8 cellular contexts compared by ENCODE assay signal in the genomic region with DNA sequence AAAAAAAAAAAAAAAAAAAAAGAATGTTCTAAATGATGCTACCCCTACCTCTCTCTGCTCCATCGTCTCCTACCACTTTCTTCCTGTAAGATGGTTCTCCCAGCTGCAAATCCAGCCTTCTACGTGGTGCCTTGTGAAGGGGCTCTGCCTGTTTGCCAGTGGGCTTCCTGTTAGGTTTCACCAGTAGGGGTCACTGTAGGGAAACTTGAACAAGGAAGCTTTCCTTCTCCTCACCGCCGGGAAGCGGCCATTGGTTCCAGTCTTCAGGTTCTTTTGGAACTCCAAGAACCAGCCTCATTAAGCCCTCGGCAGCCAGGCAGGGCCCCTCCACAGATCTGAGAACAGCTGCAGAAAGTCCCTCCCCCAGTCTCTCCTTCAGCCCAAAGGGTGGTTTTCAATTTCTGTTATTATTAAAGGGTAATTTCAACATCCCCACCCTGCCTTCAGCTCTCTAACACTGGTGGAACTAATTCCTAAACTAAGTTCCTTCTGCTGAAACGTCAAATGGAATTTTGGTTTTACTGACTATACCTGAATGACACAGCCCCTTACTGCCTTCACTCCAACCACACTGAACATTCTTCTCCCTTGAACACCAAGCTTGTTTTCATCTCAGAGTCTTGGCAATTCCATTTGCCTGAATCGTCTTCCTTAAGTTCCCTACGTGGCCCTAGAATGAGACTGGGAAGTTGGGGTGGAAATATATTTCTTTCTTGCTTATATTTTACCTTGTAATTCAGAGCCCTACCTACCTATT. TPM values are rescaled to one million over a fixed set of nuclear protein-coding genes. Genes with fewer than 3 reads are reported as not detected.
DNase-seq lines count a peak whose midpoint lies in the region; ATAC-seq, FAIRE-seq and TF ChIP-seq lines count a peak whose summit lies in the region.

No MANE protein-coding gene starts in this region.

- H4K20me1 ChIP-seq in IMR-90 (ENCODE audit: insufficient read depth, low read length) (no peaks in the 10 kb centered on the region), astrocyte (ENCODE audit: insufficient read depth, low read length) (no peaks in the 10 kb centered on the region)

- no peak overlapping the region for H2AK5ac ChIP-seq in IMR-90 (ENCODE audit: low read depth, low read length)

- POLR2A ChIA-PET in IMR-90 (lab: Charles Lee; ENCODE audit: unreplicated experiment): no interaction called here
- POLR2A ChIA-PET in T-cell (lab: Charles Lee): no interaction called here

- peaks cover 30% of the 10 kb centered on the region for H3K36me3 ChIP-seq in IMR-90 (ENCODE audit: control insufficient read depth, insufficient read depth, low read length)
- peaks cover 14% of the 10 kb centered on the region for H3K36me3 ChIP-seq in astrocyte (ENCODE audit: insufficient read depth, low read length)

- peak overlapping the region; percentile 5 for H2BK5ac ChIP-seq in IMR-90 (ENCODE audit: low read depth, low read length, poor library complexity, severe bottlenecking)

- CTCF ChIA-PET in IMR-90 (lab: Yijun Ruan, JAX): interaction anchor here (0.6 to 1.4 kb wide), 4 partner anchors 11 to 677 kb away, joined by 3 to 4 read pairs (median 4); no protein-coding TSS in a partner anchor
- CTCF ChIA-PET in T-cell (lab: Charles Lee): interaction anchor here (0.7 to 1.1 kb wide), 4 partner anchors 11 to 738 kb away, joined by 3 to 4 read pairs (median 3); a partner anchor contains a TSS

- TF ChIP-seq POLR2A in IMR-90 (IDR thresholded peaks at IDR 0.05; ENCODE audit: low read depth, low read length): no peak

- H3K4ac ChIP-seq in IMR-90 (ENCODE audit: low read depth, low read length): no peak overlapping the region

- H3K14ac ChIP-seq in IMR-90 (replicated peaks; ENCODE audit: low read depth, low read length): no peak overlapping the region

- no peak overlapping the region for H3K56ac ChIP-seq in IMR-90 (ENCODE audit: extremely low read depth, insufficient read depth, low read length)

- H3K27ac ChIP-seq in IMR-90 (ENCODE audit: insufficient read depth, low read length) (no peak overlapping the region), astrocyte (ENCODE audit: low read depth, low read length) (no peak overlapping the region)

- no peak overlapping the region for H4K5ac ChIP-seq in IMR-90 (ENCODE audit: low read depth, low read length)

- no peak overlapping the region for H4K91ac ChIP-seq in IMR-90 (ENCODE audit: insufficient read depth, low read depth, low read length)

- TF ChIP-seq RAD21 in IMR-90 (IDR thresholded peaks at IDR 0.05; ENCODE audit: low read length): no peak

- dilution Hi-C loops in IMR-90 (cut with HindIII; ENCODE audit: low sequenced_read_pairs, unreplicated experiment): no loop called here

- H3K4me3 Mint-ChIP-seq in astrocyte (ENCODE audit: unreplicated experiment): no peak overlapping the region
- no peak overlapping the region for H3K4me3 Mint-ChIP-seq in mesothelial cell of epicardium
- H3K4me3 Mint-ChIP-seq in T-cell: no peak overlapping the region
- no peak overlapping the region for H3K4me3 Mint-ChIP-seq in T-helper 2 cell treated with Interferon-gamma antibody and Interleukin-4, amounts not matched to agents 5 μg/mL and 100 μg/mL, for 36 hours

- H3K79me2 ChIP-seq in astrocyte (ENCODE audit: insufficient read depth, low read length): no peaks in the 10 kb centered on the region

- no peaks in the 10 kb centered on the region for H3K9me1 ChIP-seq in IMR-90 (ENCODE audit: insufficient read depth, low read length)

- H3K9me3 Mint-ChIP-seq in astrocyte (ENCODE audit: unreplicated experiment) (peaks cover 1% of the 10 kb centered on the region), mesothelial cell of epicardium (peaks cover 4% of the 10 kb centered on the region), T-cell (no peaks in the 10 kb centered on the region)
- H3K9me3 Mint-ChIP-seq in T-helper 2 cell treated with Interferon-gamma antibody and Interleukin-4, amounts not matched to agents 5 μg/mL and 100 μg/mL, for 36 hours: no peaks in the 10 kb centered on the region

- FAIRE-seq in astrocyte (lab: Jason Lieb, UNC) (no peak), RCC 7860 (lab: Jason Lieb, UNC) (no peak)

- no peaks in the 10 kb centered on the region for H3K27me3 ChIP-seq in IMR-90 (ENCODE audit: control insufficient read depth, insufficient read depth, low read length)
- H3K27me3 ChIP-seq in astrocyte (ENCODE audit: insufficient read depth, low read length): no peaks in the 10 kb centered on the region

- H2AK9ac ChIP-seq in IMR-90 (replicated peaks; ENCODE audit: low read depth, low read length, poor library complexity): no peak overlapping the region

- DNase-seq in Daoy (ENCODE audit: low read depth) (peak; percentile 30), IMR-90 (peak; percentile 72), astrocyte (ENCODE audit: low read depth) (peak; percentile 51), mesothelial cell of epicardium (ENCODE audit: low spot score in 2 of 2, unreplicated experiment in 2 of 2) (no peak), RCC 7860 (ENCODE audit: low spot score) (no peak), mesenteric fat pad (ENCODE audit: low spot score) (no peak), T-cell (no peak)
- DNase-seq in T-helper 2 cell treated with Interferon-gamma antibody and Interleukin-4, amounts not matched to agents 5 μg/mL and 100 μg/mL, for 36 hours (ENCODE audit: low spot score): no peak

- in situ Hi-C loops in IMR-90 (cut with MboI; ENCODE audit: low sequenced_read_pairs): no loop called here

- ATAC-seq in IMR-90 (ENCODE audit: low read depth): peak; percentile 56
- ATAC-seq in T-cell (replicated peaks in 1 of 4): no peak

- H3K9ac ChIP-seq in IMR-90 (ENCODE audit: low read depth, low read length) (no peak overlapping the region), astrocyte (ENCODE audit: low read length) (no peak overlapping the region)

- no peak overlapping the region for H2BK20ac ChIP-seq in IMR-90 (ENCODE audit: low read depth, low read length)

- peaks cover 21% of the 10 kb centered on the region for H3K36me3 Mint-ChIP-seq in astrocyte (ENCODE audit: low read depth, unreplicated experiment)
- H3K36me3 Mint-ChIP-seq in mesothelial cell of epicardium: peaks cover 61% of the 10 kb centered on the region
- H3K36me3 Mint-ChIP-seq in T-cell: peaks cover 77% of the 10 kb centered on the region
- peaks cover 54% of the 10 kb centered on the region for H3K36me3 Mint-ChIP-seq in T-helper 2 cell treated with Interferon-gamma antibody and Interleukin-4, amounts not matched to agents 5 μg/mL and 100 μg/mL, for 36 hours (ENCODE audit: low read depth)

- H3K27me3 Mint-ChIP-seq in astrocyte (ENCODE audit: low read depth, unreplicated experiment) (no peaks in the 10 kb centered on the region), mesothelial cell of epicardium (ENCODE audit: low read depth) (no peaks in the 10 kb centered on the region), T-cell (no peaks in the 10 kb centered on the region)
- no peaks in the 10 kb centered on the region for H3K27me3 Mint-ChIP-seq in T-helper 2 cell treated with Interferon-gamma antibody and Interleukin-4, amounts not matched to agents 5 μg/mL and 100 μg/mL, for 36 hours (ENCODE audit: low read depth)

- TF ChIP-seq CTCF in IMR-90 (conservative IDR thresholded peaks at IDR 0.05; ENCODE audit: low read depth, low read length): peak; percentile 27; the same call in 1 of the 2 replicates
- TF ChIP-seq CTCF in astrocyte (IDR thresholded peaks at IDR 0.05; ENCODE audit: insufficient read depth, low read depth, low read length): peak; percentile 13
- TF ChIP-seq CTCF in mesothelial cell of epicardium (IDR thresholded peaks at IDR 0.05; ENCODE audit: unreplicated experiment): peak; percentile 31

- H3K4me2 ChIP-seq in IMR-90 (ENCODE audit: low read depth, low read length) (peak overlapping the region; percentile 12; the same call in 1 of the 2 replicates), astrocyte (ENCODE audit: low read length) (no peak overlapping the region)

- H3K4me1 ChIP-seq in IMR-90 (ENCODE audit: control insufficient read depth, insufficient read depth, low read length) (no peaks in the 10 kb centered on the region), astrocyte (ENCODE audit: insufficient read depth, low read length) (no peaks in the 10 kb centered on the region)

- peak overlapping the region; percentile 91 for H3K27ac Mint-ChIP-seq in astrocyte (ENCODE audit: unreplicated experiment)
- no peak overlapping the region for H3K27ac Mint-ChIP-seq in mesothelial cell of epicardium
- no peak overlapping the region for H3K27ac Mint-ChIP-seq in T-cell
- no peak overlapping the region for H3K27ac Mint-ChIP-seq in T-helper 2 cell treated with Interferon-gamma antibody and Interleukin-4, amounts not matched to agents 5 μg/mL and 100 μg/mL, for 36 hours

- no peak overlapping the region for H3K18ac ChIP-seq in IMR-90 (ENCODE audit: low read depth, low read length)

- no peak overlapping the region for H2BK15ac ChIP-seq in IMR-90 (ENCODE audit: low read depth, low read length)

- H3K9me3 ChIP-seq in IMR-90 (ENCODE audit: control insufficient read depth, insufficient read depth, low read length) (no peaks in the 10 kb centered on the region), astrocyte (ENCODE audit: insufficient read depth, low read depth, low read length) (no peaks in the 10 kb centered on the region)

- 60% methylated on average over 1 of the region's 9 CpGs; no CpG with 5 or more reads in 1 of the 2 experiments for WGBS in IMR-90 (ENCODE audit: extremely low coverage in 2 of 2, insufficient read length in 1 of 2), 2 experiments

- intact Hi-C loops in IMR-90 (cut with micrococcal nuclease): no loop called here

- H3K4me3 ChIP-seq in IMR-90 (ENCODE audit: insufficient read depth, low read depth, low read length) (no peak overlapping the region), astrocyte (ENCODE audit: insufficient read depth, low read depth, low read length) (no peak overlapping the region)

- H2AFZ ChIP-seq in IMR-90 (replicated peaks; ENCODE audit: low read length, poor library complexity): no peak overlapping the region
- H2AFZ ChIP-seq in astrocyte (ENCODE audit: low read depth, low read length): no peak overlapping the region

- H4K8ac ChIP-seq in IMR-90 (ENCODE audit: low read depth in 2 of 2, low read length in 2 of 2): no peak overlapping the region

- H3K4me1 Mint-ChIP-seq in astrocyte (ENCODE audit: low read depth, unreplicated experiment) (peaks cover 9% of the 10 kb centered on the region), mesothelial cell of epicardium (no peaks in the 10 kb centered on the region), T-cell (peaks cover 1 to 6% (median 4%) of the 10 kb centered on the region in 3 donors)
- H3K4me1 Mint-ChIP-seq in T-helper 2 cell treated with Interferon-gamma antibody and Interleukin-4, amounts not matched to agents 5 μg/mL and 100 μg/mL, for 36 hours (ENCODE audit: low read depth): peaks cover 2% of the 10 kb centered on the region

- no peaks in the 10 kb centered on the region; a peak in 1 of 4 replicates for H3K79me1 ChIP-seq in IMR-90 (ENCODE audit: low read depth in 1 of 2, low read length in 2 of 2)

- no TSS peak for BruUV-seq in IMR-90 (replicated peaks; lab: Mats Ljungman, UMichigan)

- no peak overlapping the region for H3K23ac ChIP-seq in IMR-90 (ENCODE audit: low read depth, low read length)

- H2BK120ac ChIP-seq in IMR-90 (ENCODE audit: low read depth, low read length): no peak overlapping the region

RNA-seq across cellular contexts. Expression of a gene that starts 13.5 kb away (rescaled TPM):
- 27.8 and 32.3 TPM in 2 replicates for total RNA-seq in Daoy (2014; rRNA removed; shearing (Covaris generic))
- total RNA-seq in IMR-90 (2012; rRNA removed) (17.9 and 18.3 TPM in 2 replicates), astrocyte (11.5 and 13.4 TPM in 2 replicates), mesothelial cell of epicardium (36.4 to 39.0 TPM (median 37.3 TPM) in 3 replicates), mesenteric fat pad (55.2 TPM), T-cell (10 to 100 TPM; 18.1 to 33.1 (median 26.0) TPM)
- 11.3 and 14.2 TPM in 2 replicates for polyA plus RNA-seq in IMR-90 (2012; rRNA removed)
- polyA plus RNA-seq in IMR-90 (2012; cell fraction: cytosol; rRNA removed): 6.7 and 9.1 TPM in 2 replicates
- polyA plus RNA-seq in IMR-90 (2012; cell fraction: nucleus; rRNA removed; ENCODE audit: low replicate concordance): 5.4 and 24.3 TPM in 2 replicates

Comparison
In these comparisons a context has a peak if more than half of its experiments do, and no peak if none do; other contexts are left out.
1. DNase-seq: peak in Daoy (single experiment), IMR-90 (single experiment) and astrocyte (single experiment); none in mesothelial cell of epicardium (0 of 2), RCC 7860 (single experiment), mesenteric fat pad (single experiment), T-cell (0 of 34) and T-helper 2 cell treated with Interferon-gamma antibody and Interleukin-4, amounts not matched to agents 5 μg/mL and 100 μg/mL, for 36 hours (single experiment).
2. Peak in every context shown above with its lines, with median percentiles within 50 percentile points of each other: CTCF ChIP-seq.